Comparison of ENCODE assay signal across 17 cellular contexts in the genomic region with DNA sequence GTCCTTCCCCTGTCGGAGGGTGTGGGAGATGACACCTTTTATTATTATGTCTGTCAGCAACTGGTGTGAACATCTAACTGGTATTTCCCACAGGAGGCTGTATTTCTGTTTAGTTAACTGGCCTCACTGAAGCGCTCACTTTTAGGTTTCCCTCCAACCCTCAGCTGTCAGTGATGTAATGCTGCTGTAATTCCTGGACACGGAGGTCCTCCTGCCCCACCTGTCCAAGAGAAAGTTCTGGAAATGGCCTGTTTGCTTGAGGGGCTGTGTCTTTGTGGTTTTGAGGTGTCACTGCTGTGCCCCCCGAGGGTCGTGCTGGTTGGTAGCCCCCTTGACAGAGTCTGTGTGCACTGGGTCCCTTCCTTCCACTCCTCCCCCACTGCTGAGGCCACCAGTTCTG. TPM values are rescaled to one million over a fixed set of nuclear protein-coding genes. Genes with fewer than 3 reads are reported as not detected.
"Had no signal": no experiment of that assay in that cellular context is flagged by ENCODE, and none has a peak within 500 bp of the region (broad histone marks: within the 10 kb centered on the region; RNA-seq: fewer than 3 reads in every experiment).

No MANE protein-coding gene starts in this region.

- FAIRE-seq: kidney, small intestine, urothelium cell line had no signal

- H3K79me2 ChIP-seq: hepatocyte had no signal

- H3K4me3 ChIP-seq: esophagus squamous epithelium, hepatocyte, right atrium auricular region, sigmoid colon had no signal

- H3K36me3 ChIP-seq: esophagus squamous epithelium, neutrophil, right atrium auricular region, sigmoid colon had no signal

- H3K27ac ChIP-seq: esophagus squamous epithelium, foreskin keratinocyte, hepatocyte, neutrophil, sigmoid colon had no signal

- H3K4me1 Mint-ChIP-seq: naive thymus-derived CD4-positive, alpha-beta T cell had no signal

- H3K27ac Mint-ChIP-seq: dendritic cell treated with granulocyte-macrophage colony-stimulating factor and Interleukin-4, amounts not matched to agents 40 ng/mL and 50 ng/mL, for 4 days; naive thymus-derived CD4-positive, alpha-beta T cell; nephron progenitor cell; type B pancreatic cell had no signal

- H3K4me3 Mint-ChIP-seq: dendritic cell treated with granulocyte-macrophage colony-stimulating factor and Interleukin-4, amounts not matched to agents 40 ng/mL and 50 ng/mL, for 4 days; naive thymus-derived CD4-positive, alpha-beta T cell; nephron progenitor cell; type B pancreatic cell had no signal

- H3K4me2 ChIP-seq: hepatocyte had no signal

- H2AFZ ChIP-seq: hepatocyte had no signal

- DNase-seq: esophagus squamous epithelium; foreskin keratinocyte; kidney; mesendoderm; naive thymus-derived CD4-positive, alpha-beta T cell; nephron progenitor cell; sigmoid colon; small intestine; stimulated activated CD4-positive, alpha-beta T cell treated with anti-CD3 and anti-CD28 coated beads, Interleukin-2, amount 100 ng/mL, for 48 hours; stimulated activated naive CD4-positive, alpha-beta T cell treated with Interleukin-2 at 50 U/mL for 16 hours had no signal

- H3K36me3 Mint-ChIP-seq: naive thymus-derived CD4-positive, alpha-beta T cell; type B pancreatic cell had no signal

- H3K9me3 ChIP-seq: esophagus squamous epithelium, neutrophil, right atrium auricular region, sigmoid colon had no signal

- H3K27me3 Mint-ChIP-seq: naive thymus-derived CD4-positive, alpha-beta T cell had no signal

- ATAC-seq: foreskin keratinocyte; naive thymus-derived CD4-positive, alpha-beta T cell had no signal

- H3K27me3 ChIP-seq: hepatocyte, neutrophil, right atrium auricular region had no signal

- H3K9me3 Mint-ChIP-seq: dendritic cell treated with granulocyte-macrophage colony-stimulating factor and Interleukin-4, amounts not matched to agents 40 ng/mL and 50 ng/mL, for 4 days; naive thymus-derived CD4-positive, alpha-beta T cell; nephron progenitor cell; type B pancreatic cell had no signal

- H3K4me1 ChIP-seq: foreskin keratinocyte, sigmoid colon had no signal

RNA-seq across cellular contexts. Expression of a gene that starts 11.5 kb away (rescaled TPM):
- total RNA-seq: lung microvascular endothelial cell had no signal
- polyA plus RNA-seq: naive thymus-derived CD4-positive, alpha-beta T cell had no signal
